Comparison of ENCODE assay signal across 29 cellular contexts in genomic region chr17:13740692-13741091, GRCh38.
"Had no signal": no experiment of that assay in that cellular context is flagged by ENCODE, and none has a peak within 500 bp of the region (broad histone marks: within the 10 kb centered on the region; RNA-seq: fewer than 3 reads in every experiment).

No MANE protein-coding gene starts in this region.

- H3K36me3 Mint-ChIP-seq: immature natural killer cell; mesothelial cell of epicardium; naive B cell; natural killer cell treated with Interleukin-12 subunit alpha and Interleukin-12 subunit beta and Interleukin-15 and Interleukin-18, amount 100 ng/mL, for 72 hours; stimulated activated naive B cell treated with anti-CD40 and anti-IgM and Interleukin-4, amounts not matched to agents 10 μg/mL and 1 μg/mL and 100 μg/mL, for 72 hours had no signal

- H3K36me3 ChIP-seq: gastroesophageal sphincter, heart left ventricle, neutrophil, pancreas, right lobe of liver, spleen, thoracic aorta, tibial nerve, upper lobe of right lung, uterus had no signal

- H3K4me3 ChIP-seq: gastroesophageal sphincter, heart left ventricle, hepatocyte, mucosa of descending colon, pancreas, right lobe of liver, spleen, thoracic aorta, tibial nerve, upper lobe of right lung, uterus had no signal

- FAIRE-seq: keratinocyte, pancreas had no signal

- H3K27ac Mint-ChIP-seq: effector memory CD8-positive, alpha-beta T cell; immature natural killer cell; mesothelial cell of epicardium; naive B cell; natural killer cell treated with Interleukin-12 subunit alpha and Interleukin-12 subunit beta and Interleukin-15 and Interleukin-18, amount 100 ng/mL, for 72 hours; progenitor cell of endocrine pancreas; stimulated activated naive B cell treated with anti-CD40 and anti-IgM and Interleukin-4, amounts not matched to agents 10 μg/mL and 1 μg/mL and 100 μg/mL, for 72 hours; stimulated activated naive CD8-positive, alpha-beta T cell treated with anti-CD3 and anti-CD28 coated beads, Interleukin-15, Interleukin-2, amounts not matched to agents 100 ng/mL and 50 ng/mL, for 24 hours had no signal

- H3K9me3 ChIP-seq: gastroesophageal sphincter, heart left ventricle, mucosa of descending colon, neutrophil, pancreas, right lobe of liver, spleen, thoracic aorta, tibial nerve, upper lobe of right lung, uterus had no signal

- H3K4me1 ChIP-seq: gastroesophageal sphincter, heart left ventricle, pancreas, right lobe of liver, spleen, tibial nerve, upper lobe of right lung, uterus had no signal

- DNase-seq: cerebellar nuclear complex; cortex of kidney; effector memory CD8-positive, alpha-beta T cell; erythroblast; foreskin fibroblast; heart left ventricle; immature natural killer cell; mesenchymal stem cell; mucosa of descending colon; naive B cell; pancreas; right lobe of liver; spleen; stimulated activated CD4-positive, alpha-beta T cell treated with anti-CD3 and anti-CD28 coated beads, Interleukin-4, amount 100 ng/mL, for 4 hours; stimulated activated naive B cell treated with anti-CD40 and anti-IgM and Interleukin-4, amounts not matched to agents 10 μg/mL and 1 μg/mL and 100 μg/mL, for 72 hours; upper lobe of right lung; uterus had no signal

- H3K27ac ChIP-seq: gastroesophageal sphincter, heart left ventricle, hepatocyte, neutrophil, pancreas, right lobe of liver, spleen, thoracic aorta, tibial nerve, upper lobe of right lung, uterus had no signal

- H3K4me1 Mint-ChIP-seq: immature natural killer cell; naive B cell; neural crest cell; stimulated activated naive B cell treated with anti-CD40 and anti-IgM and Interleukin-4, amounts not matched to agents 10 μg/mL and 1 μg/mL and 100 μg/mL, for 72 hours had no signal

- H3K9me3 Mint-ChIP-seq: effector memory CD8-positive, alpha-beta T cell; natural killer cell treated with Interleukin-12 subunit alpha and Interleukin-12 subunit beta and Interleukin-15 and Interleukin-18, amount 100 ng/mL, for 72 hours; stimulated activated naive CD8-positive, alpha-beta T cell treated with anti-CD3 and anti-CD28 coated beads, Interleukin-15, Interleukin-2, amounts not matched to agents 100 ng/mL and 50 ng/mL, for 24 hours had no signal

- ATAC-seq: effector memory CD8-positive, alpha-beta T cell; gastroesophageal sphincter; heart left ventricle; left lobe of liver; mucosa of descending colon; natural killer cell treated with Interleukin-12 subunit alpha and Interleukin-12 subunit beta and Interleukin-15 and Interleukin-18, amount 100 ng/mL, for 72 hours; pancreas; right lobe of liver; stimulated activated naive B cell treated with anti-CD40 and anti-IgM and Interleukin-4, amounts not matched to agents 10 μg/mL and 1 μg/mL and 100 μg/mL, for 72 hours; upper lobe of right lung had no signal

- H3K27me3 ChIP-seq: gastroesophageal sphincter, heart left ventricle, hepatocyte, neutrophil, pancreas, right lobe of liver, spleen, tibial nerve, upper lobe of right lung, uterus had no signal

- H3K4me3 Mint-ChIP-seq: effector memory CD8-positive, alpha-beta T cell; immature natural killer cell; mesothelial cell of epicardium; naive B cell; natural killer cell treated with Interleukin-12 subunit alpha and Interleukin-12 subunit beta and Interleukin-15 and Interleukin-18, amount 100 ng/mL, for 72 hours; neural crest cell; stimulated activated naive B cell treated with anti-CD40 and anti-IgM and Interleukin-4, amounts not matched to agents 10 μg/mL and 1 μg/mL and 100 μg/mL, for 72 hours; stimulated activated naive CD8-positive, alpha-beta T cell treated with anti-CD3 and anti-CD28 coated beads, Interleukin-15, Interleukin-2, amounts not matched to agents 100 ng/mL and 50 ng/mL, for 24 hours had no signal
